In genomic region chr17:4852504-4853075, GRCh38 we compare ENCODE assay signal across 1 cellular context.
TF ChIP-seq lines count a peak whose summit lies in the region.

No MANE protein-coding gene starts in this region.

TF ChIP-seq in HCT116, 20 proteins besides CTCF, POLR2A, EP300 and RAD21 (continued from another document):
- no peak for TF ChIP-seq REST (IDR thresholded peaks at IDR 0.05; ENCODE audit: low read depth)
- TF ChIP-seq ATF3 (IDR thresholded peaks at IDR 0.05), result no peak
- TF ChIP-seq SIN3A (IDR thresholded peaks at IDR 0.05; ENCODE audit: low read depth), result no peak
- TF ChIP-seq CEBPB (IDR thresholded peaks at IDR 0.05; ENCODE audit: low read depth), result no peak
- no peak for TF ChIP-seq SRF (IDR thresholded peaks at IDR 0.05; ENCODE audit: low read depth)
- TF ChIP-seq ZNF274 (IDR thresholded peaks at IDR 0.05; ENCODE audit: low read depth, low read length), result no peak
- no peak for TF ChIP-seq EGR1 (IDR thresholded peaks at IDR 0.05; ENCODE audit: low read depth)
- no peak for TF ChIP-seq FOSL1 (IDR thresholded peaks at IDR 0.05; ENCODE audit: low read depth)
- TF ChIP-seq YY1 (IDR thresholded peaks at IDR 0.05; ENCODE audit: extremely low read depth, insufficient replicate concordance, low read depth, low read length), result no peak
- no peak for TF ChIP-seq ZFX (IDR thresholded peaks at IDR 0.05)
- no peak for TF ChIP-seq POLR2AphosphoS5 (IDR thresholded peaks at IDR 0.05; ENCODE audit: low read depth, low read length)
- no peak for TF ChIP-seq EZH2 (IDR thresholded peaks at IDR 0.05)
